In genomic region chr1:174433451-174433850, GRCh38 we compare ENCODE assay signal across 17 cellular contexts. TPM values are rescaled to one million over a fixed set of nuclear protein-coding genes. Genes with fewer than 3 reads are reported as not detected.
DNase-seq lines count a peak whose midpoint lies in the region; ATAC-seq and TF ChIP-seq lines count a peak whose summit lies in the region.
"Had no signal": no experiment of that assay in that cellular context is flagged by ENCODE, and none has a peak within 500 bp of the region (broad histone marks: within the 10 kb centered on the region; RNA-seq: fewer than 3 reads in every experiment).

No MANE protein-coding gene starts in this region.

- TF ChIP-seq EP300 in ovary (IDR thresholded peaks at IDR 0.05): no peak

- no peak overlapping the region for H3K4me3 ChIP-seq in ovary
- H3K4me3 ChIP-seq: adrenal gland; BLaER1 treated with 17β-estradiol and CSF1 and Interleukin-3, amounts not matched to agents 10 nM and 100 nM; esophagus muscularis mucosa; suprapubic skin had no signal

- TF ChIP-seq CTCF in ovary (IDR thresholded peaks at IDR 0.05): no peak

- H3K9me3 Mint-ChIP-seq in activated T-cell treated with anti-CD3 and anti-CD28 coated beads, Interleukin-2, amount 50 U/mL, for 4 hours: peaks cover 4% of the 10 kb centered on the region
- H3K9me3 Mint-ChIP-seq: activated CD4-positive, alpha-beta memory T cell treated with anti-CD3 and anti-CD28 coated beads, Interleukin-2, amount 10 ng/mL, durations not matched to agents 7 days and 5 days had no signal

- WGBS in ovary, 3 donors: 2 to 98% (median 95%) methylated on average over 1 of the region's 1 CpG

- no peaks in the 10 kb centered on the region for H3K36me3 ChIP-seq in ovary
- H3K36me3 ChIP-seq: adrenal gland, esophagus muscularis mucosa, suprapubic skin had no signal

- ATAC-seq in activated T-cell treated with anti-CD3 and anti-CD28 coated beads, Interleukin-2, amount 50 U/mL, for 4 hours: no peak

- H3K36me3 Mint-ChIP-seq in activated T-cell treated with anti-CD3 and anti-CD28 coated beads, Interleukin-2, amount 50 U/mL, for 4 hours (ENCODE audit: insufficient read depth): peaks cover 7% of the 10 kb centered on the region

- DNase-seq in ELR (ENCODE audit: low read depth) (peak; percentile 63), RPMI7951 (ENCODE audit: low read depth) (peak; percentile 26), fibroblast of gingiva (ENCODE audit: low read depth) (peak; percentile 54), myocyte (ENCODE audit: low read depth) (peak; percentile 22), cardiac septum (ENCODE audit: low spot score) (no peak), ovary (no peak)
- DNase-seq in stimulated activated CD4-positive, alpha-beta T cell treated with anti-CD3 and anti-CD28 coated beads, Interleukin-4, amount 100 ng/mL, for 1 hour: no peak
- DNase-seq in activated T-cell treated with anti-CD3 and anti-CD28 coated beads, Interleukin-2, amount 50 U/mL, for 4 hours: no peak
- DNase-seq: activated CD4-positive, alpha-beta memory T cell treated with anti-CD3 and anti-CD28 coated beads, Interleukin-2, amount 10 ng/mL, durations not matched to agents 7 days and 5 days; adrenal gland; NCI-H2029; NCI-H524 treated with DMSO at 0.1 percent for 48 hours; nephron progenitor cell had no signal

- no peak for TF ChIP-seq POLR2A in ovary (IDR thresholded peaks at IDR 0.05)

- intact Hi-C loops in cardiac septum (cut with DNase I): no loop called here
- intact Hi-C loops in ovary (cut with DNase I): no loop called here

- H3K27ac ChIP-seq in ovary: no peak overlapping the region
- H3K27ac ChIP-seq: adrenal gland; BLaER1 treated with 17β-estradiol and CSF1 and Interleukin-3, amounts not matched to agents 10 nM and 100 nM; esophagus muscularis mucosa; suprapubic skin had no signal

- no peaks in the 10 kb centered on the region for H3K27me3 Mint-ChIP-seq in activated T-cell treated with anti-CD3 and anti-CD28 coated beads, Interleukin-2, amount 50 U/mL, for 4 hours (ENCODE audit: low read depth)
- H3K27me3 Mint-ChIP-seq: activated CD4-positive, alpha-beta memory T cell treated with anti-CD3 and anti-CD28 coated beads, Interleukin-2, amount 10 ng/mL, durations not matched to agents 7 days and 5 days had no signal

- H3K4me1 Mint-ChIP-seq in activated T-cell treated with anti-CD3 and anti-CD28 coated beads, Interleukin-2, amount 50 U/mL, for 4 hours (ENCODE audit: low read depth): peaks cover 2% of the 10 kb centered on the region
- H3K4me1 Mint-ChIP-seq: activated CD4-positive, alpha-beta memory T cell treated with anti-CD3 and anti-CD28 coated beads, Interleukin-2, amount 10 ng/mL, durations not matched to agents 7 days and 5 days; nephron progenitor cell had no signal

- no peak overlapping the region for H3K4me3 Mint-ChIP-seq in activated T-cell treated with anti-CD3 and anti-CD28 coated beads, Interleukin-2, amount 50 U/mL, for 4 hours
- H3K4me3 Mint-ChIP-seq: activated CD4-positive, alpha-beta memory T cell treated with anti-CD3 and anti-CD28 coated beads, Interleukin-2, amount 10 ng/mL, durations not matched to agents 7 days and 5 days; activated T-helper 1 cell treated with anti-CD3 and anti-CD28 coated beads, Interleukin-12 subunit alpha, Interleukin-12 subunit beta, Interleukin-2, Interleukin-4 antibody, amounts not matched to agents 30 ng/mL and 10 ng/mL and 1 ng/mL, durations not matched to agents 14 hours and 24 hours and 36 hours; nephron progenitor cell had no signal

- H3K4me1 ChIP-seq in ovary (ENCODE audit: insufficient read depth): no peaks in the 10 kb centered on the region
- H3K4me1 ChIP-seq: adrenal gland; BLaER1 treated with 17β-estradiol and CSF1 and Interleukin-3, amounts not matched to agents 10 nM and 100 nM; esophagus muscularis mucosa; suprapubic skin had no signal

- no peaks in the 10 kb centered on the region for H3K9me3 ChIP-seq in ovary
- H3K9me3 ChIP-seq: adrenal gland, esophagus muscularis mucosa, suprapubic skin had no signal

- H3K27me3 ChIP-seq in ovary: no peaks in the 10 kb centered on the region
- H3K27me3 ChIP-seq: adrenal gland; BLaER1 treated with 17β-estradiol and CSF1 and Interleukin-3, amounts not matched to agents 10 nM and 100 nM; esophagus muscularis mucosa; suprapubic skin had no signal

RNA-seq across cellular contexts. Expression of gene GPR52, which starts 14.3 kb away (rescaled TPM):
- 0.24 and 0.49 TPM in 2 replicates for total RNA-seq in RPMI7951 (2014; rRNA removed; shearing (Covaris generic))
- 0.19 TPM in 1 of 2 replicates, not detected in the other for total RNA-seq in myocyte
- 0.09 TPM for polyA plus RNA-seq in myocyte (2012)
- total RNA-seq in cardiac septum: 4.3 TPM
- total RNA-seq in activated T-cell treated with anti-CD3 and anti-CD28 coated beads, Interleukin-2, amount 50 U/mL, for 4 hours: under 1 TPM; 0.48 to 0.61 (median 0.57) TPM
- 1 to 10 TPM in 6 of 7 donors, under 1 TPM in 1; 0.94 to 4.6 (median 1.8) TPM for total RNA-seq in ovary
- polyA plus RNA-seq in ovary: under 1 TPM; 0.08 to 0.17 TPM

Comparison
In these comparisons a context has a peak if more than half of its experiments do, and no peak if none do; other contexts are left out.
1. DNase-seq: peak in ELR (single experiment), RPMI7951 (single experiment), fibroblast of gingiva (single experiment) and myocyte (single experiment); none in stimulated activated CD4-positive, alpha-beta T cell treated with anti-CD3 and anti-CD28 coated beads, Interleukin-4, amount 100 ng/mL, for 1 hour (single experiment), cardiac septum (single experiment), activated T-cell treated with anti-CD3 and anti-CD28 coated beads, Interleukin-2, amount 50 U/mL, for 4 hours (single experiment) and ovary (0 of 5).